9 cellular contexts compared by ENCODE assay signal in genomic region chr1:145720556-145720877, GRCh38. TPM values are rescaled to one million over a fixed set of nuclear protein-coding genes. Genes with fewer than 3 reads are reported as not detected.
DNase-seq lines count a peak whose midpoint lies in the region; ATAC-seq and TF ChIP-seq lines count a peak whose summit lies in the region.
"Had no signal": no experiment of that assay in that cellular context is flagged by ENCODE, and none has a peak within 500 bp of the region (broad histone marks: within the 10 kb centered on the region; RNA-seq: fewer than 3 reads in every experiment).

No MANE protein-coding gene starts in this region.

- TF ChIP-seq CTCF in BE2C (IDR thresholded peaks at IDR 0.05; ENCODE audit: low read depth, low read length) (no peak), coronary artery (IDR thresholded peaks at IDR 0.05) (no peak)

- H3K4me3 ChIP-seq in BE2C (ENCODE audit: low read depth, low read length), result peak overlapping the region; percentile 53
- no peak overlapping the region for H3K4me3 ChIP-seq in MG63
- H3K4me3 ChIP-seq in coronary artery, result peak overlapping the region; percentile 65
- H3K4me3 ChIP-seq in muscle layer of duodenum (ENCODE audit: low read depth in 1 of 2, low read length in 2 of 2), result peak overlapping the region; percentile 39 to 46

- H3K36me3 ChIP-seq in BE2C (no peaks in the 10 kb centered on the region), MG63 (no peaks in the 10 kb centered on the region), muscle layer of duodenum (ENCODE audit: control insufficient read depth in 1 of 2, insufficient read depth in 2 of 2, low read length in 2 of 2) (no peaks in the 10 kb centered on the region)

- peaks cover 4% of the 10 kb centered on the region for H3K27me3 ChIP-seq in BE2C
- no peaks in the 10 kb centered on the region for H3K27me3 ChIP-seq in MG63
- H3K27me3 ChIP-seq in muscle layer of duodenum (ENCODE audit: low read depth, low read length), result peaks cover 6% of the 10 kb centered on the region

- H3K27ac ChIP-seq in coronary artery (no peak overlapping the region), muscle layer of duodenum (ENCODE audit: low read length) (no peak overlapping the region)
- H3K27ac ChIP-seq: skin epidermis had no signal

- no peak for ATAC-seq in GM21526 (IDR thresholded peaks at IDR 0.05; ENCODE audit: low FRiP score, unreplicated experiment)

- DNase-seq in BE2C (no peak), MG63 (peak; percentile 75), coronary artery (ENCODE audit: low spot score) (no peak), NCI-H510A treated with DMSO at 0.1 percent for 48 hours (lab: John Stamatoyannopoulos, UW) (no peak), hypothalamus (lab: John Stamatoyannopoulos, UW) (no peak)
- DNase-seq in activated effector memory CD4-positive, alpha-beta T cell treated with Interleukin-2 at 50 U/mL for 16 hours, result no peak

- H3K4me1 ChIP-seq in BE2C (no peaks in the 10 kb centered on the region), muscle layer of duodenum (ENCODE audit: control insufficient read depth in 1 of 2, insufficient read depth in 2 of 2, low read length in 2 of 2) (peaks cover 0 to 13% of the 10 kb centered on the region in 2 donors)

- H3K9me3 ChIP-seq in BE2C (no peaks in the 10 kb centered on the region), MG63 (no peaks in the 10 kb centered on the region), muscle layer of duodenum (ENCODE audit: control insufficient read depth in 1 of 2, low read length in 2 of 2) (no peaks in the 10 kb centered on the region)

RNA-seq across cellular contexts. Expression of gene CD160, which starts 1.2 kb away (rescaled TPM):
- 0.32 TPM for polyA plus RNA-seq in BE2C (2012; ENCODE audit: insufficient read depth, insufficient read length, low read depth)
- not detected in 2 replicates for total RNA-seq in MG63 (2014; rRNA removed; shearing (Covaris generic); ENCODE audit: low replicate concordance)

RNA-seq across cellular contexts. Expression of gene PDZK1, which starts 13.3 kb away (rescaled TPM):
- 1.9 TPM for polyA plus RNA-seq in BE2C (2012; ENCODE audit: insufficient read depth, insufficient read length, low read depth)
- not detected in 2 replicates for total RNA-seq in MG63 (2014; rRNA removed; shearing (Covaris generic); ENCODE audit: low replicate concordance)
